In the genomic region with DNA sequence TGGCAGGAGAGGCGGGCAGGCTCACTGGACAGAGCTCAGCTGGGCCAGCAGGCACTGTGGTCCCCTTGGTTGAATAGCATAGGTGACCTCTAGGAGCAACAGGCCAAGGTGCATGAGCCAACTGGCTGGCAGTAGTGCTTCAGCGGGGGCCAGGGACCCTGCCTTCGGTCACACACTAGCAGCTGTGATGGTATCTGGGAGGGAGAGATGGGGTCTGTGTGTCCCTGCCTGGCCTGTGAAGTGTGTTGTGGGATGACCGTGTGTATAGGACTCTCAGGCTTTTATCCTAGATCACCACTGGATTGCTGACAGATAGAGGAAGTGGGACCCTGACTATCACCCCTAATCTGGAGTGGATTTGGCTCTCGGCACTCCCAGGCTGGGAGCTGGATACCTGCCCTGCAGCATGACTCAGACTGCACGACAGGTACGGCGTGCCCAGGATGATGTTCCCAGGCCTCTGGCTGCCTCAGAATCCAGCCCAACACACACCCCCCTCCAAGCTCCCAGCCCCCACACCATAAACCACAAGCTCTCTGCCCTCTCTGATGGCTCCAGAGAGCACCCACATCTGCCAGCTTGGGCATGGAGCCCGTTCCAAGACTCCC, we compare ENCODE assay signal across 15 cellular contexts.
"Had no signal": no experiment of that assay in that cellular context is flagged by ENCODE, and none has a peak within 500 bp of the region (broad histone marks: within the 10 kb centered on the region; RNA-seq: fewer than 3 reads in every experiment).

No MANE protein-coding gene starts in this region.

- H3K27ac Mint-ChIP-seq: activated CD4-positive, alpha-beta T cell treated with anti-CD3 and anti-CD28 coated beads, Interleukin-2, amount 10 ng/mL, durations not matched to agents 7 days and 5 days; activated CD8-positive, alpha-beta memory T cell treated with anti-CD3 and anti-CD28 coated beads, Interleukin-2, amount 10 ng/mL, durations not matched to agents 7 days and 5 days; T-helper 1 cell treated with Interleukin-12 subunit alpha and Interleukin-12 subunit beta and Interleukin-4 antibody, amounts not matched to agents 30 μg/mL and 1 μg/mL, for 36 hours had no signal

- ATAC-seq: activated CD8-positive, alpha-beta memory T cell treated with anti-CD3 and anti-CD28 coated beads, Interleukin-2, amount 10 ng/mL, durations not matched to agents 7 days and 5 days; effector memory CD8-positive, alpha-beta T cell; naive thymus-derived CD8-positive, alpha-beta T cell had no signal

- H3K4me3 ChIP-seq: adrenal gland, SK-N-MC, skin epidermis, tibial artery had no signal

- DNase-seq: activated CD4-positive, CD25-positive, alpha-beta regulatory T cell; activated CD8-positive, alpha-beta memory T cell treated with anti-CD3 and anti-CD28 coated beads, Interleukin-2, amount 10 ng/mL, durations not matched to agents 7 days and 5 days; activated naive CD4-positive, alpha-beta T cell; adrenal gland; caudate nucleus; effector memory CD8-positive, alpha-beta T cell; erythroblast; hippocampal formation; naive thymus-derived CD8-positive, alpha-beta T cell; tibial artery had no signal

- H3K27me3 ChIP-seq: adrenal gland, neutrophil, tibial artery had no signal

- H3K9me3 ChIP-seq: adrenal gland, neutrophil, tibial artery had no signal

- H3K27ac ChIP-seq: adrenal gland, neutrophil, SK-N-MC, skin epidermis, tibial artery had no signal

- H3K9me3 Mint-ChIP-seq: activated CD4-positive, alpha-beta T cell treated with anti-CD3 and anti-CD28 coated beads, Interleukin-2, amount 10 ng/mL, durations not matched to agents 7 days and 5 days; effector memory CD8-positive, alpha-beta T cell; naive thymus-derived CD8-positive, alpha-beta T cell; T-helper 1 cell treated with Interleukin-12 subunit alpha and Interleukin-12 subunit beta and Interleukin-4 antibody, amounts not matched to agents 30 μg/mL and 1 μg/mL, for 36 hours had no signal

- H3K4me3 Mint-ChIP-seq: activated CD4-positive, alpha-beta T cell treated with anti-CD3 and anti-CD28 coated beads, Interleukin-2, amount 10 ng/mL, durations not matched to agents 7 days and 5 days; activated CD8-positive, alpha-beta memory T cell treated with anti-CD3 and anti-CD28 coated beads, Interleukin-2, amount 10 ng/mL, durations not matched to agents 7 days and 5 days; effector memory CD8-positive, alpha-beta T cell; naive thymus-derived CD8-positive, alpha-beta T cell; T-helper 1 cell treated with Interleukin-12 subunit alpha and Interleukin-12 subunit beta and Interleukin-4 antibody, amounts not matched to agents 30 μg/mL and 1 μg/mL, for 36 hours had no signal

- H3K4me1 ChIP-seq: adrenal gland had no signal

- H3K27me3 Mint-ChIP-seq: activated CD8-positive, alpha-beta memory T cell treated with anti-CD3 and anti-CD28 coated beads, Interleukin-2, amount 10 ng/mL, durations not matched to agents 7 days and 5 days; effector memory CD8-positive, alpha-beta T cell; naive thymus-derived CD8-positive, alpha-beta T cell had no signal
